1 cellular context compared by ENCODE assay signal in the genomic region with DNA sequence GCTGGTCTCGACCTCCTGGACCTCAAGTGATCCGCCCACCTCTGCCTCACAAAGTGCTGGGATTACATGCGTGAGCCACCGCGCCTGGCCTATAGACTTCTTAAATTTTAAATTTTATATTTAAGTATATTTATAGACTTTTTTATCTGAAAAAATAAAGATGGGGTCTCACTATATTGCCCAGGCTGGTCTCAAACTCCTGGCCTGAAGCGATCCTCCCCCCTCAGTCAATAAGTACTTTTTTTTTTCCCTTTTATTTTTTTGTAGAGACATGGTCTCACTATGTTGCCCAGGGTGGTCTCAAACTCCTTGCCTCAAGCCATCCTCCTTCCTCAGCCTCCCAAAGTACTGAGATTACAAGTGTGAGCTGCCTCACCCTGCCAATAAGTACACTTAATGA.
TF ChIP-seq lines count a peak whose summit lies in the region.

No MANE protein-coding gene starts in this region.

TF ChIP-seq in endothelial cell of umbilical vein, 7 proteins besides CTCF, POLR2A, EP300 and RAD21:
- TF ChIP-seq MYC (IDR thresholded peaks at IDR 0.05; ENCODE audit: low read depth, low read length), result no peak
- TF ChIP-seq FOS (IDR thresholded peaks at IDR 0.05; ENCODE audit: borderline replicate concordance, insufficient read depth, low read length), result no peak
- no peak for TF ChIP-seq EZH2 (IDR thresholded peaks at IDR 0.05; ENCODE audit: borderline replicate concordance, low read depth, low read length, severe bottlenecking)
- TF ChIP-seq JUN (IDR thresholded peaks at IDR 0.05; ENCODE audit: borderline replicate concordance, insufficient read depth, insufficient read length, low read depth), result no peak
- TF ChIP-seq GATA2 (IDR thresholded peaks at IDR 0.05; ENCODE audit: insufficient read depth, insufficient read length, low read depth, low read length), result no peak
- TF ChIP-seq POLR2AphosphoS5 (IDR thresholded peaks at IDR 0.05; ENCODE audit: insufficient read depth, low read depth, low read length), result no peak
- TF ChIP-seq, protein P1, sequence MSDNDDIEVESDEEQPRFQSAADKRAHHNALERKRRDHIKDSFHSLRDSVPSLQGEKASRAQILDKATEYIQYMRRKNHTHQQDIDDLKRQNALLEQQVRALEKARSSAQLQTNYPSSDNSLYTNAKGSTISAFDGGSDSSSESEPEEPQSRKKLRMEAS (IDR thresholded peaks at IDR 0.05; ENCODE audit: insufficient read depth, insufficient read length), result no peak
TF ChIP-seq in endothelial cell of umbilical vein: peak in this region for 0.
